Comparison of ENCODE assay signal across 12 cellular contexts in the genomic region with DNA sequence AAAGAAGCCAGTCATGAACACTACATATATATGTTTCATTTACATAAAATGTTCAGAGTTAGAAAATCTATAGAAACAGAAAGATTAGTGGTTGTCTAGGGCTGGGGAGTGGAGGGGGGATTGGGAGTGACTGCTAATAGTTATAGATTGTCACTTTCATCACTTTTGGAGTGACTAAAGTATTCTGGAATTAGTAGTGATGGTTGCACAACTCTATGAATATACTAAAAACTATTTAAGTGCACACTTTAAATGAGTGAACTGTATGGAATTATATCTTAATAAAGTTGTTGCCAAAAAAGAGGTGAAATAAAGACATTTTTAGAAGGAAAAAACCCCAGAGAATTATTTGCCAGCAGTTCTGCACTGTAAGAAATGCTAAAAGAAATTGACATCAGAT. TPM values are rescaled to one million over a fixed set of nuclear protein-coding genes. Genes with fewer than 3 reads are reported as not detected.
"Had no signal": no experiment of that assay in that cellular context is flagged by ENCODE, and none has a peak within 500 bp of the region (broad histone marks: within the 10 kb centered on the region; RNA-seq: fewer than 3 reads in every experiment).

No MANE protein-coding gene starts in this region.

- DNase-seq: H9, HFFc6, IMR-90, KG1 had no signal

- H3K4me2 ChIP-seq: GM23338 had no signal

- H3K4me3 ChIP-seq: GM23338, K562 had no signal

- ATAC-seq: GM23338, HCT116, HepG2, K562 had no signal

- H2AFZ ChIP-seq: GM23338 had no signal

- H3K27ac ChIP-seq: HL-60 had no signal

- FAIRE-seq: H1, H54, HepG2, K562 had no signal

RNA-seq across cellular contexts. Expression of a gene that starts 9.5 kb away (rescaled TPM):
- total RNA-seq: HepG2, HFFc6, HT1080, IMR-90 had no signal
- polyA plus RNA-seq: HepG2, IMR-90 had no signal
